Comparison of ENCODE assay signal across 9 cellular contexts in genomic region chr11:66078949-66079348, GRCh38. TPM values are rescaled to one million over a fixed set of nuclear protein-coding genes. Genes with fewer than 3 reads are reported as not detected.
"Had no signal": no experiment of that assay in that cellular context is flagged by ENCODE, and none has a peak within 500 bp of the region (broad histone marks: within the 10 kb centered on the region; RNA-seq: fewer than 3 reads in every experiment).

No MANE protein-coding gene starts in this region.

RNA-seq across cellular contexts. Expression of gene GAL3ST3, which starts 30.0 kb away (rescaled TPM):
- total RNA-seq: activated CD4-positive, alpha-beta memory T cell treated with anti-CD3 and anti-CD28 coated beads, Interleukin-2, amount 10 ng/mL, durations not matched to agents 7 days and 5 days; endothelial cell of umbilical vein; esophagus squamous epithelium; right lobe of liver; SK-MEL-5 had no signal

RNA-seq across cellular contexts. Expression of gene CATSPER1, which starts 52.7 kb away (rescaled TPM):
- total RNA-seq: esophagus squamous epithelium, left ventricle myocardium inferior, neural crest cell, right lobe of liver, thyroid gland had no signal
- polyA plus RNA-seq: ovary had no signal
